Comparison of ENCODE assay signal across 25 cellular contexts in genomic region chr11:69205929-69206612, GRCh38. TPM values are rescaled to one million over a fixed set of nuclear protein-coding genes. Genes with fewer than 3 reads are reported as not detected.
"Had no signal": no experiment of that assay in that cellular context is flagged by ENCODE, and none has a peak within 500 bp of the region (broad histone marks: within the 10 kb centered on the region; RNA-seq: fewer than 3 reads in every experiment).

No MANE protein-coding gene starts in this region.

- H3K36me3 Mint-ChIP-seq: activated CD4-positive, alpha-beta memory T cell treated with anti-CD3 and anti-CD28 coated beads for 36 hours; activated CD8-positive, alpha-beta memory T cell treated with anti-CD3 and anti-CD28 coated beads, Interleukin-2, amount 10 ng/mL, durations not matched to agents 7 days and 5 days had no signal

- ATAC-seq: activated CD4-positive, alpha-beta T cell treated with anti-CD3 and anti-CD28 coated beads for 36 hours; activated CD8-positive, alpha-beta memory T cell treated with anti-CD3 and anti-CD28 coated beads, Interleukin-2, amount 10 ng/mL, durations not matched to agents 7 days and 5 days; activated T-helper 17 cell treated with anti-CD3 and anti-CD28 coated beads, Interleukin-2, amount 50 U/mL, for 72 hours; body of pancreas; left ventricle myocardium superior; mucosa of descending colon; right cardiac atrium; stimulated activated naive CD8-positive, alpha-beta T cell treated with anti-CD3 and anti-CD28 coated beads, Interleukin-15, amount 100 ng/mL, for 72 hours had no signal

- H3K9me3 Mint-ChIP-seq: activated T-helper 17 cell treated with anti-CD3 and anti-CD28 coated beads, Interleukin-2, amount 50 U/mL, for 72 hours had no signal

- H3K27me3 ChIP-seq: body of pancreas, upper lobe of right lung had no signal

- DNase-seq: activated CD4-positive, alpha-beta memory T cell treated with anti-CD3 and anti-CD28 coated beads for 36 hours; activated CD4-positive, alpha-beta T cell treated with anti-CD3 and anti-CD28 coated beads for 36 hours; activated CD8-positive, alpha-beta memory T cell treated with anti-CD3 and anti-CD28 coated beads, Interleukin-2, amount 10 ng/mL, durations not matched to agents 7 days and 5 days; activated naive CD4-positive, alpha-beta T cell treated with anti-CD3 and anti-CD28 coated beads for 36 hours; activated T-cell treated with anti-CD3 and anti-CD28 coated beads, Interleukin-2, amount 50 U/mL, for 1 hour; central memory CD4-positive, alpha-beta T cell; erythroblast; foreskin melanocyte; kidney glomerular epithelial cell; left ventricle myocardium superior; mucosa of descending colon; naive B cell; occipital lobe; right cardiac atrium; stimulated activated CD4-positive, alpha-beta T cell treated with anti-CD3 and anti-CD28 coated beads, Interleukin-15, amount 100 ng/mL, for 24 hours; stimulated activated CD4-positive, alpha-beta T cell treated with anti-CD3 and anti-CD28 coated beads, Interleukin-2, amount 100 ng/mL, for 48 hours; stimulated activated naive CD8-positive, alpha-beta T cell treated with anti-CD3 and anti-CD28 coated beads, Interleukin-15, amount 100 ng/mL, for 72 hours; SW 1271 had no signal

- H3K4me3 ChIP-seq: body of pancreas, mucosa of descending colon, prostate gland, skin epidermis, upper lobe of right lung had no signal

- H3K4me3 Mint-ChIP-seq: activated CD4-positive, alpha-beta memory T cell treated with anti-CD3 and anti-CD28 coated beads for 36 hours; activated CD4-positive, alpha-beta T cell treated with anti-CD3 and anti-CD28 coated beads for 36 hours; activated CD8-positive, alpha-beta memory T cell treated with anti-CD3 and anti-CD28 coated beads, Interleukin-2, amount 10 ng/mL, durations not matched to agents 7 days and 5 days; activated naive CD4-positive, alpha-beta T cell treated with anti-CD3 and anti-CD28 coated beads for 36 hours; activated T-helper 17 cell treated with anti-CD3 and anti-CD28 coated beads, Interleukin-2, amount 50 U/mL, for 72 hours; naive B cell; stimulated activated naive CD8-positive, alpha-beta T cell treated with anti-CD3 and anti-CD28 coated beads, Interleukin-15, amount 100 ng/mL, for 72 hours had no signal

- H3K4me1 Mint-ChIP-seq: activated CD8-positive, alpha-beta memory T cell treated with anti-CD3 and anti-CD28 coated beads, Interleukin-2, amount 10 ng/mL, durations not matched to agents 7 days and 5 days had no signal

- H3K36me3 ChIP-seq: prostate gland, upper lobe of right lung had no signal

- FAIRE-seq: colon, TTC549 had no signal

- H3K27ac Mint-ChIP-seq: activated CD4-positive, alpha-beta memory T cell treated with anti-CD3 and anti-CD28 coated beads for 36 hours; activated CD4-positive, alpha-beta T cell treated with anti-CD3 and anti-CD28 coated beads for 36 hours; activated CD8-positive, alpha-beta memory T cell treated with anti-CD3 and anti-CD28 coated beads, Interleukin-2, amount 10 ng/mL, durations not matched to agents 7 days and 5 days; activated naive CD4-positive, alpha-beta T cell treated with anti-CD3 and anti-CD28 coated beads for 36 hours; activated T-helper 17 cell treated with anti-CD3 and anti-CD28 coated beads, Interleukin-2, amount 50 U/mL, for 72 hours had no signal

RNA-seq across cellular contexts. Expression of gene SMIM38, which starts 50.3 kb away (rescaled TPM):
- total RNA-seq: left ventricle myocardium superior, upper lobe of right lung had no signal
